12 cellular contexts compared by ENCODE assay signal in the genomic region with DNA sequence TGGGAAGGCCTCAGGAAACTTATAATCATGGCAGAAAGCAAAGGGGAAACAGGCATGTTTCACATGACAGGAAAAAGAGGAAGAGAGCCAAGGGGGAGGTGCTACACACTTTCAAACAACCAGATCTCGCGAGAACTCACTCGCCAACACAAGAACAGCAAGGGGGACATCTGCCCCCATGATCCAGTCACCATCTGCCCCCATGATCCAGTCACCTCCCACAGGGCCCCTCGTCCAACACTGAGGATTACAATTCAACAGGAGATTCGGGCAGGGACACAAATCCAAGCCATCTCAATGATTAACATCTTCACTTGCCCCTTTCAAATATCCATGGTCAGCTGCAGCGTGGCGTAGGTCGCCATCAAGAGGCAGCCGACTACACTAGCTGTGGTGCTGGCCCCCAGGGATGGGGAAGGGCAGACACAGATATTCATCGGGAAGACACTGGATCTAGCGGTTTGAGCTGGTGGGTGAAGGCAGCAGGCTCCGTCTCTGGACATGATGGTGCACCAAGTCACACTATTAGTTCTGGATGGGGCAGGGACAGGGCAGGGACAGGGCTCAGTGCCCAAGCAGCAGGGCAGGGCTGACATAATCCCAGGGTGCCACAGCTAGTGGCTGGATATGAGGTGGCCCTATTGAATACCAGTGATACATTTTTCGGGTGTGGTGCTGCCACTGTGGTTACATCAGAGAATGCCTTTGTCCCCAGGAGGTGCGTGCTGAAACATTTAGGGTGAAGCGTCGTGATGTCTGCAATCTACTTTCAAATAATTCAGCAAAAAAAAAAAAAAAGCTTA. TPM values are rescaled to one million over a fixed set of nuclear protein-coding genes. Genes with fewer than 3 reads are reported as not detected.
DNase-seq lines count a peak whose midpoint lies in the region; ATAC-seq and TF ChIP-seq lines count a peak whose summit lies in the region.
"Had no signal": no experiment of that assay in that cellular context is flagged by ENCODE, and none has a peak within 500 bp of the region (broad histone marks: within the 10 kb centered on the region; RNA-seq: fewer than 3 reads in every experiment).

No MANE protein-coding gene starts in this region.

- H3K9me3 ChIP-seq in SJCRH30 (replicated peaks) (no peaks in the 10 kb centered on the region), iPS-18a (ENCODE audit: control insufficient read depth, low read depth, low read length) (no peaks in the 10 kb centered on the region), thyroid gland (no peaks in the 10 kb centered on the region), Peyer's patch (no peaks in the 10 kb centered on the region)
- H3K9me3 ChIP-seq: SJSA1 had no signal

- no peak for TF ChIP-seq POLR2A in thyroid gland (IDR thresholded peaks at IDR 0.05)
- no peak for TF ChIP-seq POLR2A in Peyer's patch (IDR thresholded peaks at IDR 0.05)

- intact Hi-C loops in thyroid gland (cut with DNase I): no loop called here

- no peaks in the 10 kb centered on the region for H3K27me3 ChIP-seq in SJCRH30
- no peaks in the 10 kb centered on the region for H3K27me3 ChIP-seq in iPS-18a (ENCODE audit: control insufficient read depth, insufficient read depth, low read length)
- no peaks in the 10 kb centered on the region for H3K27me3 ChIP-seq in thyroid gland
- H3K27me3 ChIP-seq in Peyer's patch: no peaks in the 10 kb centered on the region
- H3K27me3 ChIP-seq: SJSA1 had no signal

- no peaks in the 10 kb centered on the region for H3K4me1 Mint-ChIP-seq in stimulated activated naive CD8-positive, alpha-beta T cell treated with anti-CD3 and anti-CD28 coated beads, Interleukin-15, amount 100 ng/mL, for 72 hours
- H3K4me1 Mint-ChIP-seq: B cell; naive thymus-derived CD8-positive, alpha-beta T cell had no signal

- H3K27ac Mint-ChIP-seq in stimulated activated naive CD8-positive, alpha-beta T cell treated with anti-CD3 and anti-CD28 coated beads, Interleukin-15, amount 100 ng/mL, for 72 hours: no peak overlapping the region
- H3K27ac Mint-ChIP-seq: activated T-helper 1 cell treated with anti-CD3 and anti-CD28 coated beads, Interleukin-12 subunit alpha, Interleukin-12 subunit beta, Interleukin-2, Interleukin-4 antibody, amounts not matched to agents 30 ng/mL and 10 ng/mL and 1 ng/mL, durations not matched to agents 14 hours and 24 hours and 36 hours; B cell; naive thymus-derived CD8-positive, alpha-beta T cell had no signal

- H3K9me3 Mint-ChIP-seq in stimulated activated naive CD8-positive, alpha-beta T cell treated with anti-CD3 and anti-CD28 coated beads, Interleukin-15, amount 100 ng/mL, for 72 hours: peaks cover 0 to 6% of the 10 kb centered on the region in 2 donors

- TF ChIP-seq CTCF in thyroid gland (IDR thresholded peaks at IDR 0.05) (no peak), Peyer's patch (IDR thresholded peaks at IDR 0.05) (peak in 1 of 6 experiments; percentile 33)

- WGBS in thyroid gland, 2 donors: 78 to 82% methylated on average over 14 to 16 of the region's 16 CpGs

- H3K36me3 ChIP-seq in SJCRH30: no peaks in the 10 kb centered on the region
- no peaks in the 10 kb centered on the region for H3K36me3 ChIP-seq in iPS-18a (ENCODE audit: control insufficient read depth, low read depth, low read length)
- H3K36me3 ChIP-seq in thyroid gland: no peaks in the 10 kb centered on the region
- H3K36me3 ChIP-seq in Peyer's patch: no peaks in the 10 kb centered on the region
- H3K36me3 ChIP-seq: SJSA1 had no signal

- ATAC-seq in stimulated activated naive CD8-positive, alpha-beta T cell treated with anti-CD3 and anti-CD28 coated beads, Interleukin-15, amount 100 ng/mL, for 72 hours: peak; percentile 53
- no peak for ATAC-seq in stimulated activated naive CD8-positive, alpha-beta T cell treated with anti-CD3 and anti-CD28 coated beads, Interleukin-15, Interleukin-2, amounts not matched to agents 100 U/mL and 50 U/mL, for 24 hours
- no peak for ATAC-seq in HG03108 (IDR thresholded peaks at IDR 0.05; ENCODE audit: unreplicated experiment)
- ATAC-seq: naive thymus-derived CD8-positive, alpha-beta T cell had no signal

- H3K9ac ChIP-seq in iPS-18a (ENCODE audit: low read length): no peak overlapping the region

- H3K27me3 Mint-ChIP-seq in stimulated activated naive CD8-positive, alpha-beta T cell treated with anti-CD3 and anti-CD28 coated beads, Interleukin-15, amount 100 ng/mL, for 72 hours: peaks cover 8% of the 10 kb centered on the region
- H3K27me3 Mint-ChIP-seq: B cell had no signal

- no peak overlapping the region for H3K4me3 Mint-ChIP-seq in stimulated activated naive CD8-positive, alpha-beta T cell treated with anti-CD3 and anti-CD28 coated beads, Interleukin-15, amount 100 ng/mL, for 72 hours
- H3K4me3 Mint-ChIP-seq: activated T-helper 1 cell treated with anti-CD3 and anti-CD28 coated beads, Interleukin-12 subunit alpha, Interleukin-12 subunit beta, Interleukin-2, Interleukin-4 antibody, amounts not matched to agents 30 ng/mL and 10 ng/mL and 1 ng/mL, durations not matched to agents 14 hours and 24 hours and 36 hours; B cell; naive thymus-derived CD8-positive, alpha-beta T cell had no signal

- H3K4me1 ChIP-seq in SJCRH30 (no peaks in the 10 kb centered on the region), iPS-18a (ENCODE audit: control insufficient read depth, low read depth, low read length) (peaks cover 29% of the 10 kb centered on the region), thyroid gland (no peaks in the 10 kb centered on the region), Peyer's patch (no peaks in the 10 kb centered on the region)
- H3K4me1 ChIP-seq: SJSA1 had no signal

- H3K27ac ChIP-seq in SJCRH30 (peak overlapping the region; percentile 33; the same call in 1 of the 2 replicates), iPS-18a (ENCODE audit: low read length) (no peak overlapping the region), thyroid gland (no peak overlapping the region), Peyer's patch (no peak overlapping the region)
- H3K27ac ChIP-seq: SJSA1 had no signal

- DNase-seq in stimulated activated naive CD8-positive, alpha-beta T cell treated with anti-CD3 and anti-CD28 coated beads, Interleukin-15, amount 100 ng/mL, for 72 hours: no peak
- no peak for DNase-seq in stimulated activated naive CD8-positive, alpha-beta T cell treated with anti-CD3 and anti-CD28 coated beads, Interleukin-15, Interleukin-2, amounts not matched to agents 100 U/mL and 50 U/mL, for 24 hours
- DNase-seq in SJCRH30 (peak; percentile 55 to 73), RKO (ENCODE audit: low spot score) (no peak), thyroid gland (no peak), Peyer's patch (no peak)

- H3K4me3 ChIP-seq in SJCRH30 (peak overlapping the region; percentile 52), iPS-18a (ENCODE audit: low read length) (peak overlapping the region; percentile 2), thyroid gland (replicated peaks in 1 of 3) (no peak overlapping the region), Peyer's patch (no peak overlapping the region)
- H3K4me3 ChIP-seq: SJSA1 had no signal

RNA-seq across cellular contexts. Expression of gene TUBB2B, which starts 31.6 kb away (rescaled TPM):
- total RNA-seq in SJCRH30 (2014; rRNA removed; shearing (Covaris generic)): 54.1 and 57.9 TPM in 2 replicates
- total RNA-seq in thyroid gland: 1 to 10 TPM in 3 of 4 donors, not detected in 1; 1.1 to 6.1 (median 3.5) TPM
- 1 to 10 TPM; 2.4 to 7.4 (median 4.5) TPM for total RNA-seq in Peyer's patch
- total RNA-seq: B cell; naive thymus-derived CD8-positive, alpha-beta T cell had no signal

RNA-seq across cellular contexts. Expression of gene TUBB2A, which starts 38.6 kb away (rescaled TPM):
- total RNA-seq in SJCRH30 (2014; rRNA removed; shearing (Covaris generic)): 10.6 and 16.7 TPM in 2 replicates
- 10 to 100 TPM; 16.3 to 72.5 (median 34.5) TPM for total RNA-seq in thyroid gland
- total RNA-seq in Peyer's patch: 10 to 100 TPM; 13.2 to 61.6 (median 47.6) TPM

Comparison
In these comparisons a context has a peak if more than half of its experiments do, and no peak if none do; other contexts are left out.
1. DNase-seq: peak in SJCRH30 (2 of 2); none in stimulated activated naive CD8-positive, alpha-beta T cell treated with anti-CD3 and anti-CD28 coated beads, Interleukin-15, amount 100 ng/mL, for 72 hours (0 of 2), stimulated activated naive CD8-positive, alpha-beta T cell treated with anti-CD3 and anti-CD28 coated beads, Interleukin-15, Interleukin-2, amounts not matched to agents 100 U/mL and 50 U/mL, for 24 hours (single experiment), RKO (single experiment), thyroid gland (0 of 2) and Peyer's patch (0 of 3).
2. H3K4me3 ChIP-seq: peak in SJCRH30 (single experiment) and iPS-18a (single experiment); none in thyroid gland (0 of 3) and Peyer's patch (0 of 4).